ENCODE assay signal across 21 cellular contexts in the genomic region with DNA sequence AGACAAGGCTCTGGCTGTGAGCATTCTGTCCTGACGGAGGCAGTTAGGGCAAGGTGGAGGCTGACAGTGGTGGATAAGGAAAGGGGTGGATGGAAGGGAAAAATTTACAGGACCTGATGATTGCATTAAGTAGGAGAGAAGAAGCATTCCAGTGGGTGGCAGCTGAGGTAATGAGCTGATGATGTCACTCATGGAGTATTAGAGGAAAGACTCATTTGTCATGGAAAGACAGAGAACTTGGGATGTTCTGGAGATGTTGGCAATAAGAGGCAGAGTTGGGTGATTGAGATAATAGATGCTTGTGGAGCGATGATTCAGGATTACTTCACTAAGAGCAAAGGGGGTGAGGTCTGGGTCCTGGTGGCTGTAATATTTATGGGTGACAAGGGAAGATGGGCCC.
"Had no signal": no experiment of that assay in that cellular context is flagged by ENCODE, and none has a peak within 500 bp of the region (broad histone marks: within the 10 kb centered on the region; RNA-seq: fewer than 3 reads in every experiment).

No MANE protein-coding gene starts in this region.

- H3K27me3 ChIP-seq: colonic mucosa, gastrocnemius medialis, right atrium auricular region, sigmoid colon, vagina had no signal

- H3K9me3 ChIP-seq: colonic mucosa, gastrocnemius medialis, lower lobe of right lung, prostate gland, right atrium auricular region, sigmoid colon, spleen, suprapubic skin, vagina had no signal

- H3K4me1 ChIP-seq: colonic mucosa, gastrocnemius medialis, lower lobe of right lung, prostate gland, sigmoid colon, spleen, suprapubic skin, vagina had no signal

- H3K4me3 ChIP-seq: colonic mucosa, gastrocnemius medialis, lower lobe of right lung, prostate gland, right atrium auricular region, sigmoid colon, skin epidermis, spleen, suprapubic skin, vagina had no signal

- ATAC-seq: esophagus mucosa; gastrocnemius medialis; left ventricle myocardium superior; lower lobe of right lung; natural killer cell; stimulated activated memory B cell treated with anti-CD40 and anti-IgM and Interleukin-4, amounts not matched to agents 10 μg/mL and 1 μg/mL and 100 μg/mL, for 72 hours had no signal

- H3K27ac ChIP-seq: colonic mucosa, epithelial cell of prostate, gastrocnemius medialis, lower lobe of right lung, prostate gland, right atrium auricular region, sigmoid colon, skin epidermis, spleen, suprapubic skin, vagina had no signal

- DNase-seq: colonic mucosa; effector CD8-positive, alpha-beta T cell; endodermal cell; foreskin fibroblast; gastrocnemius medialis; head of caudate nucleus; left ventricle myocardium superior; lower lobe of right lung; natural killer cell; occipital lobe; sigmoid colon; spleen; stimulated activated CD4-positive, alpha-beta T cell treated with anti-CD3 and anti-CD28 coated beads, Interleukin-4, amount 100 ng/mL, for 4 hours had no signal

- H3K36me3 ChIP-seq: colonic mucosa, gastrocnemius medialis, lower lobe of right lung, prostate gland, right atrium auricular region, sigmoid colon, spleen, suprapubic skin, vagina had no signal
